ENCODE assay signal across 12 cellular contexts in the genomic region with DNA sequence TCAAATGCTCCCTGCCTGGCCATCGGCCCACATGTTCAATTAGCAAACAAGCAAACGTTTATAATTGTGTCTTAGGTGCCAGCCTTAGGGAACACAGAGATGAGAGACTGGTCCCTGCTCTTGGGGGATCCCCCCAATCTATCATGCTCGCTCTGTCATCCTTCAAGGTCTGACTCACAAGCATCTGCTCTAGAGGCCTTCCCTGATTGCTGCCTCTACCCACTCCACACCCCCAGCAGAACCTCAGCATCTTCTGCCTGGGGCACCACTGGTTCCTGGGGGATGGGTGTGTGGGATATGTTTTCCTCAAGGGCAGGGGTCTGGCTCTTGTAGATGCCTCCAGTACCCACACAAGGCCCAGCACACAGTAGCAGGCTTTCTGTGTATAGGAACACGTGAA. TPM values are rescaled to one million over a fixed set of nuclear protein-coding genes. Genes with fewer than 3 reads are reported as not detected.
DNase-seq lines count a peak whose midpoint lies in the region; ATAC-seq and TF ChIP-seq lines count a peak whose summit lies in the region.
"Had no signal": no experiment of that assay in that cellular context is flagged by ENCODE, and none has a peak within 500 bp of the region (broad histone marks: within the 10 kb centered on the region; RNA-seq: fewer than 3 reads in every experiment).

No MANE protein-coding gene starts in this region.

- H3K4me3 ChIP-seq in HEK293 (ENCODE audit: low read depth, low read length) (no peak overlapping the region), ascending aorta (no peak overlapping the region)

- CTCF ChIA-PET in HEK293 (lab: Yijun Ruan, JAX) = interaction anchor here (0.6 kb wide), 1 partner anchor 30 kb away, joined by 5 read pairs; no protein-coding TSS in a partner anchor

- intact Hi-C loops in ascending aorta (cut with DNase I) = no loop called here

- no peak for ATAC-seq in SK-N-SH treated with all-trans-retinoic acid at 6 μM for 48 hours

- H3K27ac ChIP-seq in HEK293 (ENCODE audit: extremely low read depth, low read depth, low read length) (no peak overlapping the region), ascending aorta (no peak overlapping the region)

- TF ChIP-seq CTCF in HEK293 (tag by site-specific recombination; IDR thresholded peaks at IDR 0.05) (no peak), ascending aorta (IDR thresholded peaks at IDR 0.05) (no peak)

- no peaks in the 10 kb centered on the region for H3K4me1 ChIP-seq in HEK293 (ENCODE audit: control insufficient read depth, insufficient read depth, low read length)
- peaks cover 0 to 3% of the 10 kb centered on the region in 2 donors for H3K4me1 ChIP-seq in ascending aorta

- POLR2A ChIA-PET in HEK293 (lab: Yijun Ruan, JAX) = no interaction called here

- no peaks in the 10 kb centered on the region for H3K36me3 ChIP-seq in HEK293 (ENCODE audit: control insufficient read depth in 2 of 2, insufficient read depth in 1 of 2, low read length in 2 of 2)
- H3K36me3 ChIP-seq in ascending aorta = no peaks in the 10 kb centered on the region

- peak; percentile 31 to 43 for DNase-seq in activated CD4-positive, alpha-beta T cell treated with anti-CD3 and anti-CD28 coated beads for 24 hours (ENCODE audit: low read depth in 2 of 2)
- DNase-seq in activated CD4-positive, alpha-beta T cell treated with anti-CD3 and anti-CD28 coated beads, Interleukin-2, amount 50 U/mL, for 1 hour = no peak
- peak; percentile 63 for DNase-seq in activated naive CD4-positive, alpha-beta T cell treated with anti-CD3 and anti-CD28 coated beads, Interleukin-2, amount 50 U/mL, for 16 hours
- peak; percentile 36 for DNase-seq in stimulated activated CD4-positive, alpha-beta T cell treated with anti-CD3 and anti-CD28 coated beads, Interleukin-2, amount 100 ng/mL, for 4 hours (ENCODE audit: low read depth)
- DNase-seq in cerebellar cortex (ENCODE audit: low spot score) (no peak), ascending aorta (ENCODE audit: low spot score in 2 of 2) (no peak)
- DNase-seq: kidney, NCI-H524 treated with DMSO at 0.1 percent for 48 hours had no signal

- no peaks in the 10 kb centered on the region for H3K27me3 ChIP-seq in ascending aorta

- no peaks in the 10 kb centered on the region for H3K9me3 ChIP-seq in HEK293 (ENCODE audit: control insufficient read depth, insufficient read depth, low read depth, low read length)
- H3K9me3 ChIP-seq in ascending aorta = no peaks in the 10 kb centered on the region

TF ChIP-seq in HEK293, 187 proteins besides CTCF, POLR2A, EP300 and RAD21:
- no peak for TF ChIP-seq ZBTB21 (tag by site-specific recombination; IDR thresholded peaks at IDR 0.05)
- TF ChIP-seq EGR2 (tag by site-specific recombination; IDR thresholded peaks at IDR 0.05; ENCODE audit: low read depth) = peak; percentile 61
- TF ChIP-seq ZFHX2 (tag by site-specific recombination; conservative IDR thresholded peaks at IDR 0.05) = peak; percentile 41; the same call in 1 of the 2 replicates
- peak; percentile 34; the same call in 1 of the 2 replicates for TF ChIP-seq ZBTB17 (tag by site-specific recombination; IDR thresholded peaks at IDR 0.05)
- TF ChIP-seq ZNF423 (tag by site-specific recombination; IDR thresholded peaks at IDR 0.05) = no peak

TF ChIP-seq in SK-N-SH treated with all-trans-retinoic acid at 6 μM for 48 hours, 23 proteins besides CTCF, POLR2A, EP300 and RAD21:
- TF ChIP-seq, protein P1, sequence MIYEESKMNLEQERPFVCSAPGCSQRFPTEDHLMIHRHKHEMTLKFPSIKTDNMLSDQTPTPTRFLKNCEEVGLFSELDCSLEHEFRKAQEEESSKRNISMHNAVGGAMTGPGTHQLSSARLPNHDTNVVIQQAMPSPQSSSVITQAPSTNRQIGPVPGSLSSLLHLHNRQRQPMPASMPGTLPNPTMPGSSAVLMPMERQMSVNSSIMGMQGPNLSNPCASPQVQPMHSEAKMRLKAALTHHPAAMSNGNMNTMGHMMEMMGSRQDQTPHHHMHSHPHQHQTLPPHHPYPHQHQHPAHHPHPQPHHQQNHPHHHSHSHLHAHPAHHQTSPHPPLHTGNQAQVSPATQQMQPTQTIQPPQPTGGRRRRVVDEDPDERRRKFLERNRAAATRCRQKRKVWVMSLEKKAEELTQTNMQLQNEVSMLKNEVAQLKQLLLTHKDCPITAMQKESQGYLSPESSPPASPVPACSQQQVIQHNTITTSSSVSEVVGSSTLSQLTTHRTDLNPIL (CRISPR knock-in tag; IDR thresholded peaks at IDR 0.05; ENCODE audit: low read depth) = no peak
- TF ChIP-seq, protein P2, sequence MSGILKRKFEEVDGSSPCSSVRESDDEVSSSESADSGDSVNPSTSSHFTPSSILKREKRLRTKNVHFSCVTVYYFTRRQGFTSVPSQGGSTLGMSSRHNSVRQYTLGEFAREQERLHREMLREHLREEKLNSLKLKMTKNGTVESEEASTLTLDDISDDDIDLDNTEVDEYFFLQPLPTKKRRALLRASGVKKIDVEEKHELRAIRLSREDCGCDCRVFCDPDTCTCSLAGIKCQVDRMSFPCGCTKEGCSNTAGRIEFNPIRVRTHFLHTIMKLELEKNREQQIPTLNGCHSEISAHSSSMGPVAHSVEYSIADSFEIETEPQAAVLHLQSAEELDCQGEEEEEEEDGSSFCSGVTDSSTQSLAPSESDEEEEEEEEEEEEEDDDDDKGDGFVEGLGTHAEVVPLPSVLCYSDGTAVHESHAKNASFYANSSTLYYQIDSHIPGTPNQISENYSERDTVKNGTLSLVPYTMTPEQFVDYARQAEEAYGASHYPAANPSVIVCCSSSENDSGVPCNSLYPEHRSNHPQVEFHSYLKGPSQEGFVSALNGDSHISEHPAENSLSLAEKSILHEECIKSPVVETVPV (CRISPR knock-in tag; IDR thresholded peaks at IDR 0.05) = no peak
- no peak for TF ChIP-seq ZC3H10 (CRISPR knock-in tag; IDR thresholded peaks at IDR 0.05)
- TF ChIP-seq, protein P3, sequence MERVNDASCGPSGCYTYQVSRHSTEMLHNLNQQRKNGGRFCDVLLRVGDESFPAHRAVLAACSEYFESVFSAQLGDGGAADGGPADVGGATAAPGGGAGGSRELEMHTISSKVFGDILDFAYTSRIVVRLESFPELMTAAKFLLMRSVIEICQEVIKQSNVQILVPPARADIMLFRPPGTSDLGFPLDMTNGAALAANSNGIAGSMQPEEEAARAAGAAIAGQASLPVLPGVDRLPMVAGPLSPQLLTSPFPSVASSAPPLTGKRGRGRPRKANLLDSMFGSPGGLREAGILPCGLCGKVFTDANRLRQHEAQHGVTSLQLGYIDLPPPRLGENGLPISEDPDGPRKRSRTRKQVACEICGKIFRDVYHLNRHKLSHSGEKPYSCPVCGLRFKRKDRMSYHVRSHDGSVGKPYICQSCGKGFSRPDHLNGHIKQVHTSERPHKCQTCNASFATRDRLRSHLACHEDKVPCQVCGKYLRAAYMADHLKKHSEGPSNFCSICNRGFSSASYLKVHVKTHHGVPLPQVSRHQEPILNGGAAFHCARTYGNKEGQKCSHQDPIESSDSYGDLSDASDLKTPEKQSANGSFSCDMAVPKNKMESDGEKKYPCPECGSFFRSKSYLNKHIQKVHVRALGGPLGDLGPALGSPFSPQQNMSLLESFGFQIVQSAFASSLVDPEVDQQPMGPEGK (CRISPR knock-in tag; IDR thresholded peaks at IDR 0.05; ENCODE audit: borderline replicate concordance) = no peak
- TF ChIP-seq ESRRG (CRISPR knock-in tag; IDR thresholded peaks at IDR 0.05) = no peak
- TF ChIP-seq SNAI2 (CRISPR knock-in tag; IDR thresholded peaks at IDR 0.05) = no peak
- no peak for TF ChIP-seq ARNTL (CRISPR knock-in tag; IDR thresholded peaks at IDR 0.05; ENCODE audit: borderline replicate concordance, low read depth)
- TF ChIP-seq ISL1 (CRISPR knock-in tag; IDR thresholded peaks at IDR 0.05) = no peak
- TF ChIP-seq, protein P4, sequence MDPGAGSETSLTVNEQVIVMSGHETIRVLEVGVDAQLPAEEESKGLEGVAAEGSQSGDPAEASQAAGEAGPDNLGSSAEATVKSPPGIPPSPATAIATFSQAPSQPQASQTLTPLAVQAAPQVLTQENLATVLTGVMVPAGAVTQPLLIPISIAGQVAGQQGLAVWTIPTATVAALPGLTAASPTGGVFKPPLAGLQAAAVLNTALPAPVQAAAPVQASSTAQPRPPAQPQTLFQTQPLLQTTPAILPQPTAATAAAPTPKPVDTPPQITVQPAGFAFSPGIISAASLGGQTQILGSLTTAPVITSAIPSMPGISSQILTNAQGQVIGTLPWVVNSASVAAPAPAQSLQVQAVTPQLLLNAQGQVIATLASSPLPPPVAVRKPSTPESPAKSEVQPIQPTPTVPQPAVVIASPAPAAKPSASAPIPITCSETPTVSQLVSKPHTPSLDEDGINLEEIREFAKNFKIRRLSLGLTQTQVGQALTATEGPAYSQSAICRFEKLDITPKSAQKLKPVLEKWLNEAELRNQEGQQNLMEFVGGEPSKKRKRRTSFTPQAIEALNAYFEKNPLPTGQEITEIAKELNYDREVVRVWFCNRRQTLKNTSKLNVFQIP (CRISPR knock-in tag; IDR thresholded peaks at IDR 0.05; ENCODE audit: borderline replicate concordance, low read depth) = no peak
- no peak for TF ChIP-seq ZNF70 (CRISPR knock-in tag; IDR thresholded peaks at IDR 0.05)

RNA-seq across cellular contexts. Expression of a gene that starts 2.1 kb away (rescaled TPM):
- total RNA-seq in ascending aorta = 10.4 TPM
- total RNA-seq: A673, LHCN-M2 had no signal

RNA-seq across cellular contexts. Expression of a gene that starts 33.1 kb away (rescaled TPM):
- 205 TPM for total RNA-seq in ascending aorta

RNA-seq across cellular contexts. Expression of a gene that starts 34.9 kb away (rescaled TPM):
- 238 TPM for total RNA-seq in ascending aorta

Comparison
In these comparisons a context has a peak if more than half of its experiments do, and no peak if none do; other contexts are left out.
1. DNase-seq: peak in activated CD4-positive, alpha-beta T cell treated with anti-CD3 and anti-CD28 coated beads for 24 hours (2 of 2), activated naive CD4-positive, alpha-beta T cell treated with anti-CD3 and anti-CD28 coated beads, Interleukin-2, amount 50 U/mL, for 16 hours (single experiment) and stimulated activated CD4-positive, alpha-beta T cell treated with anti-CD3 and anti-CD28 coated beads, Interleukin-2, amount 100 ng/mL, for 4 hours (single experiment); none in activated CD4-positive, alpha-beta T cell treated with anti-CD3 and anti-CD28 coated beads, Interleukin-2, amount 50 U/mL, for 1 hour (single experiment), cerebellar cortex (single experiment) and ascending aorta (0 of 2).